In genomic region chr6:74479960-74480359, GRCh38 we compare ENCODE assay signal across 18 cellular contexts.
DNase-seq lines count a peak whose midpoint lies in the region; ATAC-seq and TF ChIP-seq lines count a peak whose summit lies in the region.
"Had no signal": no experiment of that assay in that cellular context is flagged by ENCODE, and none has a peak within 500 bp of the region (broad histone marks: within the 10 kb centered on the region; RNA-seq: fewer than 3 reads in every experiment).

No MANE protein-coding gene starts in this region.

- no peak overlapping the region for H3K14ac ChIP-seq in neuronal stem cell (ENCODE audit: low read length)

- H2BK5ac ChIP-seq in neuronal stem cell (ENCODE audit: low read length): no peak overlapping the region

- H3K9me2 ChIP-seq in GM23338 (ENCODE audit: insufficient read depth): no peaks in the 10 kb centered on the region; the same call in 1 of the 2 replicates

- peaks cover 3% of the 10 kb centered on the region; the same call in 1 of the 3 replicates for H3K4me1 Mint-ChIP-seq in GM23338
- H3K4me1 Mint-ChIP-seq in WTC11: peaks cover 8% of the 10 kb centered on the region
- H3K4me1 Mint-ChIP-seq in neural crest cell: peaks cover 50% of the 10 kb centered on the region
- H3K4me1 Mint-ChIP-seq in activated T-cell treated with anti-CD3 and anti-CD28 coated beads, Interleukin-2, amount 50 U/mL, for 4 hours (ENCODE audit: low read depth): no peaks in the 10 kb centered on the region
- H3K4me1 Mint-ChIP-seq: B cell had no signal

- H2AFZ ChIP-seq in GM23338: no peak overlapping the region; the same call in 1 of the 2 replicates
- no peak overlapping the region for H2AFZ ChIP-seq in neuronal stem cell (ENCODE audit: low read length)

- H4K8ac ChIP-seq in neuronal stem cell (ENCODE audit: low read depth, low read length): no peak overlapping the region

- TF ChIP-seq CTCF in GM23338 (conservative IDR thresholded peaks at IDR 0.05; ENCODE audit: low read depth in 2 of 2) (no peak), WTC11 (IDR thresholded peaks at IDR 0.05) (no peak), neural crest cell (conservative IDR thresholded peaks at IDR 0.05) (no peak)

- H3K79me1 ChIP-seq in neuronal stem cell (ENCODE audit: low read depth, low read length): no peaks in the 10 kb centered on the region

- no peak overlapping the region for H3K4me2 ChIP-seq in GM23338
- no peak overlapping the region for H3K4me2 ChIP-seq in neuronal stem cell (ENCODE audit: insufficient read depth, low read length, poor library complexity, severe bottlenecking)
- H3K4me2 ChIP-seq: A549; BLaER1 treated with 17β-estradiol and CSF1 and Interleukin-3, amounts not matched to agents 10 nM and 100 nM had no signal

- peak overlapping the region; percentile 40 for H3K18ac ChIP-seq in neuronal stem cell (ENCODE audit: low read length)

- H3K4ac ChIP-seq in neuronal stem cell (ENCODE audit: low read length): no peak overlapping the region

- H3K27me3 Mint-ChIP-seq in GM23338 (ENCODE audit: insufficient read depth, low read depth, poor library complexity) (peaks cover 2% of the 10 kb centered on the region), WTC11 (ENCODE audit: low read depth) (peaks cover 18% of the 10 kb centered on the region), neural crest cell (ENCODE audit: low read depth) (no peaks in the 10 kb centered on the region)
- no peaks in the 10 kb centered on the region for H3K27me3 Mint-ChIP-seq in activated T-cell treated with anti-CD3 and anti-CD28 coated beads, Interleukin-2, amount 50 U/mL, for 4 hours (ENCODE audit: low read depth)
- H3K27me3 Mint-ChIP-seq: B cell; CD4-positive, alpha-beta T cell had no signal

- H3K27ac ChIP-seq in GM23338 (ENCODE audit: low read depth) (no peak overlapping the region), neuronal stem cell (replicated peaks; ENCODE audit: low read length) (no peak overlapping the region)
- H3K27ac ChIP-seq: 22Rv1; BLaER1 treated with 17β-estradiol and CSF1 and Interleukin-3, amounts not matched to agents 10 nM and 100 nM; C4-2B had no signal

- ATAC-seq in GM23338 (peak; percentile 52), WTC11 (peak; percentile 48; the same call in 1 of the 2 replicates), Right ventricle myocardium superior (ENCODE audit: poor library complexity) (no peak), HG03457 (IDR thresholded peaks at IDR 0.05; ENCODE audit: unreplicated experiment) (no peak)
- no peak for ATAC-seq in activated T-cell treated with anti-CD3 and anti-CD28 coated beads, Interleukin-2, amount 50 U/mL, for 4 hours
- ATAC-seq: A549; CD8-positive, alpha-beta T cell had no signal

- H2AK5ac ChIP-seq in neuronal stem cell (ENCODE audit: low read depth, low read length): no peak overlapping the region

- H3K27me3 ChIP-seq in GM23338 (ENCODE audit: insufficient read depth) (no peaks in the 10 kb centered on the region), neuronal stem cell (ENCODE audit: control insufficient read depth in 3 of 3, insufficient read depth in 3 of 3, low read depth in 1 of 3, low read length in 3 of 3) (no peaks in the 10 kb centered on the region)
- H3K27me3 ChIP-seq: BLaER1 treated with 17β-estradiol and CSF1 and Interleukin-3, amounts not matched to agents 10 nM and 100 nM had no signal

- no peak overlapping the region for H3K4me3 Mint-ChIP-seq in GM23338
- no peak overlapping the region for H3K4me3 Mint-ChIP-seq in WTC11
- H3K4me3 Mint-ChIP-seq in neural crest cell: no peak overlapping the region
- no peak overlapping the region for H3K4me3 Mint-ChIP-seq in activated T-cell treated with anti-CD3 and anti-CD28 coated beads, Interleukin-2, amount 50 U/mL, for 4 hours
- H3K4me3 Mint-ChIP-seq: B cell; CD4-positive, alpha-beta T cell; CD8-positive, alpha-beta T cell had no signal

- no CpG with 5 or more reads among the region's 8 CpGs for WGBS in neuronal stem cell (ENCODE audit: extremely low coverage in 2 of 2, insufficient read length in 2 of 2, insufficient replicate concordance in 1 of 2), 2 donors

- H4K20me1 ChIP-seq in GM23338 (replicated peaks; ENCODE audit: insufficient read depth): no peaks in the 10 kb centered on the region
- H4K20me1 ChIP-seq: BLaER1 treated with 17β-estradiol and CSF1 and Interleukin-3, amounts not matched to agents 10 nM and 100 nM had no signal

- DNase-seq in GM23338 (ENCODE audit: low spot score) (no peak), WTC11 (ENCODE audit: low spot score) (no peak), neural crest cell (ENCODE audit: low read depth, low spot score) (no peak), neuronal stem cell (ENCODE audit: low spot score) (no peak), Right ventricle myocardium superior (no peak)
- no peak for DNase-seq in activated T-cell treated with anti-CD3 and anti-CD28 coated beads, Interleukin-2, amount 50 U/mL, for 4 hours
- DNase-seq: AML-193; Caco-2; CD4-positive, alpha-beta T cell; CD8-positive, alpha-beta T cell; DMS79 treated with DMSO at 0.1 percent for 48 hours; GF-D8 had no signal

- no peak overlapping the region for H4K91ac ChIP-seq in neuronal stem cell (ENCODE audit: low read depth, low read length, poor library complexity)

- no peak overlapping the region for H2BK12ac ChIP-seq in neuronal stem cell (ENCODE audit: low read length)

- no peaks in the 10 kb centered on the region for H3K79me2 ChIP-seq in GM23338 (replicated peaks; ENCODE audit: insufficient read depth)

- no peaks in the 10 kb centered on the region for H3K36me3 Mint-ChIP-seq in GM23338 (ENCODE audit: low read depth)
- H3K36me3 Mint-ChIP-seq in WTC11: no peaks in the 10 kb centered on the region
- peaks cover 1% of the 10 kb centered on the region for H3K36me3 Mint-ChIP-seq in neural crest cell (ENCODE audit: low read depth)
- H3K36me3 Mint-ChIP-seq in activated T-cell treated with anti-CD3 and anti-CD28 coated beads, Interleukin-2, amount 50 U/mL, for 4 hours (ENCODE audit: insufficient read depth): no peaks in the 10 kb centered on the region
- H3K36me3 Mint-ChIP-seq: CD8-positive, alpha-beta T cell had no signal

- no peak overlapping the region for H3K27ac Mint-ChIP-seq in GM23338
- H3K27ac Mint-ChIP-seq in WTC11: no peak overlapping the region
- H3K27ac Mint-ChIP-seq in neural crest cell (ENCODE audit: unreplicated experiment): peak overlapping the region; percentile 88
- H3K27ac Mint-ChIP-seq: B cell; CD4-positive, alpha-beta T cell; CD8-positive, alpha-beta T cell had no signal

- H3K9me3 Mint-ChIP-seq in GM23338 (no peaks in the 10 kb centered on the region; the same call in 2 of the 3 replicates), WTC11 (no peaks in the 10 kb centered on the region), neural crest cell (no peaks in the 10 kb centered on the region)
- H3K9me3 Mint-ChIP-seq in activated T-cell treated with anti-CD3 and anti-CD28 coated beads, Interleukin-2, amount 50 U/mL, for 4 hours: peaks cover 3% of the 10 kb centered on the region
- H3K9me3 Mint-ChIP-seq: CD4-positive, alpha-beta T cell had no signal

- intact Hi-C loops in Right ventricle myocardium superior (cut with DNase I): no loop called here

- CTCF ChIA-PET in WTC11 (lab: Charles Lee): no interaction called here

- H2BK120ac ChIP-seq in neuronal stem cell (ENCODE audit: low read depth, low read length): no peak overlapping the region

- no peak overlapping the region for H2BK15ac ChIP-seq in neuronal stem cell (ENCODE audit: low read length)

- POLR2A ChIA-PET in WTC11 (lab: Charles Lee): no interaction called here

- no peaks in the 10 kb centered on the region for H3F3A ChIP-seq in GM23338 (replicated peaks; ENCODE audit: low read depth)

- H3K36me3 ChIP-seq in GM23338 (ENCODE audit: insufficient read depth) (no peaks in the 10 kb centered on the region), neuronal stem cell (replicated peaks in 1 of 2; ENCODE audit: control insufficient read depth in 2 of 2, insufficient read depth in 2 of 2, low read length in 2 of 2) (no peaks in the 10 kb centered on the region)
- H3K36me3 ChIP-seq: BLaER1 treated with 17β-estradiol and CSF1 and Interleukin-3, amounts not matched to agents 10 nM and 100 nM had no signal

- H3K9me3 ChIP-seq in neuronal stem cell (replicated peaks in 1 of 2; ENCODE audit: control insufficient read depth in 2 of 2, insufficient read depth in 1 of 2, low read depth in 1 of 2, low read length in 2 of 2): no peaks in the 10 kb centered on the region
- H3K9me3 ChIP-seq: A549; BLaER1 treated with 17β-estradiol and CSF1 and Interleukin-3, amounts not matched to agents 10 nM and 100 nM; Caco-2 had no signal

- H3K23ac ChIP-seq in neuronal stem cell (ENCODE audit: low read depth, low read length, poor library complexity): no peak overlapping the region

- H3K4me3 ChIP-seq in GM23338: no peak overlapping the region
- H3K4me3 ChIP-seq in neuronal stem cell (ENCODE audit: low read length in 2 of 2): no peak overlapping the region
- H3K4me3 ChIP-seq: A549; BLaER1 treated with 17β-estradiol and CSF1 and Interleukin-3, amounts not matched to agents 10 nM and 100 nM had no signal

- peaks cover 8% of the 10 kb centered on the region; the same call in 1 of the 2 replicates for H3K4me1 ChIP-seq in GM23338 (ENCODE audit: insufficient read depth)
- no peaks in the 10 kb centered on the region for H3K4me1 ChIP-seq in neuronal stem cell (ENCODE audit: control insufficient read depth in 2 of 2, insufficient read depth in 1 of 2, low read depth in 1 of 2, low read length in 2 of 2)
- H3K4me1 ChIP-seq: A549; BLaER1 treated with 17β-estradiol and CSF1 and Interleukin-3, amounts not matched to agents 10 nM and 100 nM; Caco-2 had no signal

- H3K9ac ChIP-seq in neuronal stem cell (ENCODE audit: low read depth, low read length, poor library complexity): no peak overlapping the region
- H3K9ac ChIP-seq: BLaER1 treated with 17β-estradiol and CSF1 and Interleukin-3, amounts not matched to agents 10 nM and 100 nM had no signal

TF ChIP-seq in GM23338, 12 proteins besides CTCF, POLR2A, EP300 and RAD21 (continues in another document):
- no peak for TF ChIP-seq EZH2 (IDR thresholded peaks at IDR 0.05; ENCODE audit: low read depth, unreplicated experiment)

TF ChIP-seq in WTC11, 78 proteins besides CTCF, POLR2A, EP300 and RAD21 (continues in another document):
- TF ChIP-seq SMAD4 (CRISPR knock-in tag; IDR thresholded peaks at IDR 0.05): no peak

Comparison
In these comparisons a context has a peak if more than half of its experiments do, and no peak if none do; other contexts are left out.
1. ATAC-seq: peak in GM23338 (single experiment) and WTC11 (single experiment); none in Right ventricle myocardium superior (single experiment), activated T-cell treated with anti-CD3 and anti-CD28 coated beads, Interleukin-2, amount 50 U/mL, for 4 hours (0 of 2) and HG03457 (single experiment).